2 cellular contexts compared by ENCODE assay signal in genomic region chr14:27847480-27847879, GRCh38.
DNase-seq lines count a peak whose midpoint lies in the region; ATAC-seq, FAIRE-seq and TF ChIP-seq lines count a peak whose summit lies in the region.
"Not testable (repeated sequence)": the region's sequence is repeated elsewhere in the genome, so short reads cannot be mapped to it uniquely, and the experiment has no call there.

No MANE protein-coding gene starts in this region.

- not testable (repeated sequence) for ATAC-seq in A549, HepG2

- not testable (repeated sequence) for TF ChIP-seq RAD21 in A549 (conservative IDR thresholded peaks at IDR 0.05 in 1 of 2, IDR thresholded peaks at IDR 0.05 in 1 of 2); HepG2 (CRISPR knock-in tag; IDR thresholded peaks at IDR 0.05)

- intact Hi-C loops in HepG2 (cut with micrococcal nuclease; ENCODE audit: unreplicated experiment) = not testable (repeated sequence)

- BruUV-seq in HepG2 (replicated peaks; lab: Mats Ljungman, UMichigan) = not testable (repeated sequence)

- CTCF ChIA-PET in A549 (lab: Yijun Ruan, JAX); HepG2 (lab: Yijun Ruan, JAX; ENCODE audit: low intra/inter-chr PET ratio, low total read pairs): not testable (repeated sequence)

- H2AFZ ChIP-seq in HepG2 (ENCODE audit: low read length) = not testable (repeated sequence)

- not testable (repeated sequence) for H3K9ac ChIP-seq in HepG2 (ENCODE audit: insufficient read depth, low read depth, low read length)

- 68% methylated on average over 1 of the region's 1 CpG for WGBS in A549 (ENCODE audit: missing lambda C conversion rate)
- WGBS in HepG2 (ENCODE audit: low lambda C conversion rate) = 1% methylated on average over 1 of the region's 1 CpG

- H3K36me3 ChIP-seq in HepG2 (replicated peaks in 1 of 2; ENCODE audit: control insufficient read depth in 1 of 2, insufficient read depth in 2 of 2, low read length in 2 of 2) = not testable (repeated sequence)

- not testable (repeated sequence) for H3K27me3 ChIP-seq in HepG2 (ENCODE audit: control insufficient read depth in 1 of 2, insufficient read depth in 2 of 2, low read length in 2 of 2)

- not testable (repeated sequence) for H3K27ac ChIP-seq in A549; HepG2 (ENCODE audit: extremely low read length, insufficient read depth, low read length)

- TF ChIP-seq CTCF in A549 (IDR thresholded peaks at IDR 0.05); HepG2 (CRISPR knock-in tag; IDR thresholded peaks at IDR 0.05): not testable (repeated sequence)

- POLR2A ChIA-PET in A549 (lab: Yijun Ruan, JAX); HepG2 (lab: Yijun Ruan, JAX): not testable (repeated sequence)

- in situ Hi-C loops in HepG2 (cut with HindIII; ENCODE audit: extremely low pct_ligation_motif_present, low pct_unique_long_range_greater_than_20kb) = not testable (repeated sequence)

- FAIRE-seq in A549 (lab: Jason Lieb, UNC); HepG2 (lab: Jason Lieb, UNC): not testable (repeated sequence)

- TF ChIP-seq EP300 in A549 (IDR thresholded peaks at IDR 0.05); HepG2 (IDR thresholded peaks at IDR 0.05; ENCODE audit: low read depth in 2 of 2, low read length in 2 of 2); HepG2 (CRISPR knock-in tag; IDR thresholded peaks at IDR 0.05; ENCODE audit: borderline replicate concordance): not testable (repeated sequence)

- TF ChIP-seq POLR2A in A549 (IDR thresholded peaks at IDR 0.05; ENCODE audit: low read length); HepG2 (IDR thresholded peaks at IDR 0.05; ENCODE audit: insufficient read depth in 1 of 2, low read depth in 2 of 2, low read length in 2 of 2): not testable (repeated sequence)

- H3K4me3 ChIP-seq in A549; HepG2 (replicated peaks in 1 of 3; ENCODE audit: insufficient read depth in 1 of 3, low read depth in 2 of 3, low read length in 3 of 3): not testable (repeated sequence)

- H3K4me1 ChIP-seq in A549; HepG2 (ENCODE audit: insufficient read depth, low read length): not testable (repeated sequence)

- not testable (repeated sequence) for DNase-seq in A549 (ENCODE audit: low read depth in 1 of 2, low spot score in 1 of 2); HepG2 (ENCODE audit: low spot score)

- not testable (repeated sequence) for H3K4me2 ChIP-seq in A549; HepG2 (ENCODE audit: low read depth, low read length)

- not testable (repeated sequence) for H4K20me1 ChIP-seq in HepG2 (ENCODE audit: insufficient read depth, low read length)

- not testable (repeated sequence) for H3K79me2 ChIP-seq in HepG2 (ENCODE audit: insufficient read depth, low read length)

- H3K9me3 ChIP-seq in A549 = not testable (repeated sequence)
- peaks cover 86% of the 10 kb centered on the region for H3K9me3 ChIP-seq in HepG2 (ENCODE audit: low read length)

TF ChIP-seq in A549, 52 proteins besides CTCF, POLR2A, EP300 and RAD21:
- peak; percentile 43 for TF ChIP-seq MAFK (IDR thresholded peaks at IDR 0.05; ENCODE audit: partially characterized antibody)

TF ChIP-seq in HepG2, 621 proteins besides CTCF, POLR2A, EP300 and RAD21:
- TF ChIP-seq NFE2L2 (IDR thresholded peaks at IDR 0.05; ENCODE audit: low read length) (peak; percentile 65), CREB1 (IDR thresholded peaks at IDR 0.05) (peak; percentile 77), MAFF (IDR thresholded peaks at IDR 0.05; ENCODE audit: low read depth, low read length) (peak; percentile 10; the same call in 1 of the 2 replicates), MAFK (conservative IDR thresholded peaks at IDR 0.05 in 1 of 2, IDR thresholded peaks at IDR 0.05 in 1 of 2; ENCODE audit: low read length in 2 of 2) (peak; percentile 32 to 44; a peak in 3 of 4 replicates)
- TF ChIP-seq CREB1 (CRISPR knock-in tag; IDR thresholded peaks at IDR 0.05) = not testable (repeated sequence)
